Comparison of ENCODE assay signal across 1 cellular context in the genomic region with DNA sequence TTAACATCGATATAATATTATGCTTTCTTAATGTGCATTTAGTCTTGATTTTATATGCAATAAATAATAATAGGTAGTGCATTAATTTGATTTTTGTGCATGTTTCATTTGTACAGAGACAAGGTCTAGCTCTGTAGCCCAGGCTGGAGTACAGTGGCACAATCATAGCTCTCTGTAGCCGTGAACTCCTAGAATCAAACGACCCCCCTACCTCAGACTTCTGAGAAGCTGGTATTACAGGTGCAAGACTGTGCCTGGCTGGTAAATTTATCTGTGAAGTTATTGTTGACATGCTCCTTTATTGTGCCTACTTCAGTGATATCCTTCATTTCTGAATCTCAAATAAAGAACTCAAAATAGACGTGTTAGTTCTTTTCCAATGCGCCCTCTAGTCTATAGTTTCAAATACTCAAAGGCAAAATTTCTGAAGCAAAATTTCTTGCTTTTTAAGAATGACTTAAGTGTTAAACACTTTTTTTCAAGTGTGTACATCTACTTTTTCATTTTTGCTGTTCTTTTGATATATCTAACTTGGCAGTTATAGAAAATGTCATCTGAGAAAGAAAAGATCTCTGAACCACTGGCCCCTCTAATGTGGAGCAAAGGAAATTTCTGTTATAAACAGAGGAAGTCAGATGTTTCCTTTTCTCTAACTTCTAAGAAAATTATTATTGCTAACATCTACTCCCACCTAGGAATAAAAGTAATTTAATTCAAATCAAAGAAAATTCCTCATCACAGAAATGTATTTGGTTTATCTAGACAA.
TF ChIP-seq lines count a peak whose summit lies in the region.

No MANE protein-coding gene starts in this region.

TF ChIP-seq in endothelial cell of umbilical vein, 7 proteins besides CTCF, POLR2A, EP300 and RAD21 (continued from another document):
- TF ChIP-seq FOS (IDR thresholded peaks at IDR 0.05; ENCODE audit: borderline replicate concordance, insufficient read depth, low read length) (no peak), MYC (IDR thresholded peaks at IDR 0.05; ENCODE audit: low read depth, low read length) (no peak), POLR2AphosphoS5 (IDR thresholded peaks at IDR 0.05; ENCODE audit: insufficient read depth, low read depth, low read length) (no peak), JUN (IDR thresholded peaks at IDR 0.05; ENCODE audit: borderline replicate concordance, insufficient read depth, insufficient read length, low read depth) (no peak)
